ENCODE assay signal across 8 cellular contexts in the genomic region with DNA sequence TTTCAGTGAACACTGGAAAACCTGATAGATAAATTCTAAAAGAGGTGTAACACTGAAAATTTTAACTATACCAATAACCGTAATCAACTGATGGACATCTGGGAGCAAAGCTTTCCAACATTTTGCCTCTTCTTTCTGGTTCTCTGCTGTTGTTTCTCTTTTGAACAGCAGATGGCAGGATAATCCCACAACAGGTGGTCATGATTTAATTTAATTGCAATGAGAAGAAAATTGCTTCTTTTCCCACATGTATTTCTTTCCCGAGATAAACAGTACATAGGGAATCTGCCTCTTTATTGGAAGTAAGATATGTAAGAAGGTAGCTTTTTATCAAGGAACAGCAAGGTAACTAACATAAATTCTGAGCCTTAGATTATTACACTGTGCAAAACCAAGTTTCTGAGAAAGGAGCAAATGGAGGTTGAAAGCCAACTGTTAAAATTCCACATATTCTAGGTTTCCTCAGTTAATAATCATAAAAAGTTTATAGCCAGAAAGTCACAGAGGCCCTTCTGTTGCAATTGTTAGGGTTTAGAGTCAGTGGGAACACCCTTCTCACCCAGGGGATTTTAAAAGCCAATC.
DNase-seq lines count a peak whose midpoint lies in the region; ATAC-seq and TF ChIP-seq lines count a peak whose summit lies in the region.

No MANE protein-coding gene starts in this region.

- no peaks in the 10 kb centered on the region for H3K36me3 ChIP-seq in HEK293 (ENCODE audit: control insufficient read depth in 2 of 2, insufficient read depth in 1 of 2, low read length in 2 of 2)
- H3K36me3 ChIP-seq in adipocyte (ENCODE audit: control insufficient read depth, insufficient read depth, low read length, severe bottlenecking), result no peaks in the 10 kb centered on the region
- H3K36me3 ChIP-seq in left ventricle myocardium inferior, result no peaks in the 10 kb centered on the region
- no peaks in the 10 kb centered on the region for H3K36me3 ChIP-seq in sigmoid colon

- no peak overlapping the region for H3K27ac ChIP-seq in HEK293 (ENCODE audit: extremely low read depth, low read depth, low read length)
- no peak overlapping the region for H3K27ac ChIP-seq in left ventricle myocardium inferior (replicated peaks)
- peak overlapping the region in 1 of 4 donors; percentile 51 for H3K27ac ChIP-seq in sigmoid colon

- peak overlapping the region; percentile 60 for H3K9ac ChIP-seq in adipocyte (ENCODE audit: low read length)

- CTCF ChIA-PET in HEK293 (lab: Yijun Ruan, JAX), result interaction anchor here (0.6 to 10.6 kb wide), 58 partner anchors 8 to 396 kb away, joined by 3 to 281 read pairs (median 5); a partner anchor contains a TSS

- WGBS in sigmoid colon, 2 donors, result 0 to 4% methylated on average over 2 of the region's 2 CpGs

- H3K27me3 ChIP-seq in adipocyte (replicated peaks; ENCODE audit: control insufficient read depth, insufficient read depth, low read length) (no peaks in the 10 kb centered on the region), left ventricle myocardium inferior (ENCODE audit: low read depth) (no peaks in the 10 kb centered on the region), sigmoid colon (no peaks in the 10 kb centered on the region)

- H3K4me1 ChIP-seq in HEK293 (ENCODE audit: control insufficient read depth, insufficient read depth, low read length) (no peaks in the 10 kb centered on the region), adipocyte (ENCODE audit: control insufficient read depth, insufficient read depth, low read length) (peaks cover 20% of the 10 kb centered on the region), left ventricle myocardium inferior (peaks cover 4% of the 10 kb centered on the region), sigmoid colon (no peaks in the 10 kb centered on the region)

- TF ChIP-seq CTCF in HEK293 (tag by site-specific recombination; IDR thresholded peaks at IDR 0.05) (peak; percentile 52; the same call in 1 of the 2 replicates), left ventricle myocardium inferior (IDR thresholded peaks at IDR 0.05; ENCODE audit: borderline replicate concordance) (peak; percentile 94), sigmoid colon (IDR thresholded peaks at IDR 0.05) (peak; percentile 79 to 93 (median 87))

- intact Hi-C loops in left ventricle myocardium inferior (cut with micrococcal nuclease), result loop anchor here (2.0 to 10.0 kb wide), 2 partner anchors 186 to 272 kb away; no protein-coding TSS in a partner anchor
- intact Hi-C loops in sigmoid colon (cut with DNase I), result loop anchor here (1.0 to 5.0 kb wide), 4 partner anchors 74 to 275 kb away; no protein-coding TSS in a partner anchor

- TF ChIP-seq POLR2A in sigmoid colon (IDR thresholded peaks at IDR 0.05), result no peak

- H3K4me3 ChIP-seq in HEK293 (ENCODE audit: low read depth, low read length) (no peak overlapping the region), adipocyte (ENCODE audit: low read length) (no peak overlapping the region), left ventricle myocardium inferior (no peak overlapping the region), sigmoid colon (no peak overlapping the region)

- no peak for ATAC-seq in GM21825 (IDR thresholded peaks at IDR 0.05; ENCODE audit: unreplicated experiment)
- ATAC-seq in HG03520 (IDR thresholded peaks at IDR 0.05; ENCODE audit: unreplicated experiment), result no peak

- POLR2A ChIA-PET in HEK293 (lab: Yijun Ruan, JAX), result interaction anchor here (0.6 to 2.1 kb wide), 6 partner anchors 12 to 548 kb away, joined by 3 to 7 read pairs (median 4); no protein-coding TSS in a partner anchor

- TF ChIP-seq EP300 in sigmoid colon (IDR thresholded peaks at IDR 0.05), result no peak

- H3K9me3 ChIP-seq in HEK293 (ENCODE audit: control insufficient read depth, insufficient read depth, low read depth, low read length) (no peaks in the 10 kb centered on the region), adipocyte (ENCODE audit: control insufficient read depth, low read length) (no peaks in the 10 kb centered on the region), left ventricle myocardium inferior (replicated peaks) (no peaks in the 10 kb centered on the region), sigmoid colon (no peaks in the 10 kb centered on the region)

- peak; percentile 49 for DNase-seq in D341Med (ENCODE audit: low spot score)
- peak; percentile 41 for DNase-seq in NCI-H446 treated with DMSO at 0.1 percent for 48 hours (lab: John Stamatoyannopoulos, UW)
- DNase-seq in adipocyte (ENCODE audit: low read depth), result peak; percentile 89
- DNase-seq in left ventricle myocardium inferior, result no peak
- DNase-seq in sigmoid colon, result no peak

TF ChIP-seq in HEK293, 187 proteins besides CTCF, POLR2A, EP300 and RAD21 (continues in another document):
- TF ChIP-seq SP7 (tag by site-specific recombination; IDR thresholded peaks at IDR 0.05), result peak; percentile 58
- no peak for TF ChIP-seq ZNF324 (tag by site-specific recombination; IDR thresholded peaks at IDR 0.05)
- TF ChIP-seq ZNF423 (tag by site-specific recombination; IDR thresholded peaks at IDR 0.05), result no peak
- peak; percentile 85 for TF ChIP-seq IKZF3 (tag by site-specific recombination; IDR thresholded peaks at IDR 0.05)
- TF ChIP-seq ZNF501 (tag by site-specific recombination; IDR thresholded peaks at IDR 0.05), result 0 out of 2 replicates have a peak, but pooled peaks have one; percentile 24
- no peak for TF ChIP-seq KLF9 (tag by site-specific recombination; IDR thresholded peaks at IDR 0.05; ENCODE audit: low read depth)
- peak; percentile 98 for TF ChIP-seq SCRT1 (tag by site-specific recombination; IDR thresholded peaks at IDR 0.05; ENCODE audit: borderline replicate concordance)
- peak; percentile 94 for TF ChIP-seq ZNF654 (tag by site-specific recombination; IDR thresholded peaks at IDR 0.05; ENCODE audit: low read depth)
- no peak for TF ChIP-seq ZNF521 (tag by site-specific recombination; IDR thresholded peaks at IDR 0.05)
- TF ChIP-seq MZF1 (tag by site-specific recombination; IDR thresholded peaks at IDR 0.05; ENCODE audit: borderline replicate concordance), result peak; percentile 89; the same call in 1 of the 2 replicates
- 0 out of 2 replicates have a peak, but pooled peaks have one; percentile 28 for TF ChIP-seq ZNF335 (tag by site-specific recombination; conservative IDR thresholded peaks at IDR 0.05)
- TF ChIP-seq ZNF366 (tag by site-specific recombination; conservative IDR thresholded peaks at IDR 0.05), result peak; percentile 58
- TF ChIP-seq ZNF664 (tag by site-specific recombination; IDR thresholded peaks at IDR 0.05), result peak; percentile 85
- TF ChIP-seq ZSCAN30 (tag by site-specific recombination; IDR thresholded peaks at IDR 0.05), result peak; percentile 61; the same call in 1 of the 2 replicates
- TF ChIP-seq ZNF529 (tag by site-specific recombination; IDR thresholded peaks at IDR 0.05; ENCODE audit: insufficient replicate concordance), result no peak
- TF ChIP-seq, protein P1, sequence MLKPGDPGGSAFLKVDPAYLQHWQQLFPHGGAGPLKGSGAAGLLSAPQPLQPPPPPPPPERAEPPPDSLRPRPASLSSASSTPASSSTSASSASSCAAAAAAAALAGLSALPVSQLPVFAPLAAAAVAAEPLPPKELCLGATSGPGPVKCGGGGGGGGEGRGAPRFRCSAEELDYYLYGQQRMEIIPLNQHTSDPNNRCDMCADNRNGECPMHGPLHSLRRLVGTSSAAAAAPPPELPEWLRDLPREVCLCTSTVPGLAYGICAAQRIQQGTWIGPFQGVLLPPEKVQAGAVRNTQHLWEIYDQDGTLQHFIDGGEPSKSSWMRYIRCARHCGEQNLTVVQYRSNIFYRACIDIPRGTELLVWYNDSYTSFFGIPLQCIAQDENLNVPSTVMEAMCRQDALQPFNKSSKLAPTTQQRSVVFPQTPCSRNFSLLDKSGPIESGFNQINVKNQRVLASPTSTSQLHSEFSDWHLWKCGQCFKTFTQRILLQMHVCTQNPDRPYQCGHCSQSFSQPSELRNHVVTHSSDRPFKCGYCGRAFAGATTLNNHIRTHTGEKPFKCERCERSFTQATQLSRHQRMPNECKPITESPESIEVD (tag by site-specific recombination; IDR thresholded peaks at IDR 0.05), result peak; percentile 32; the same call in 1 of the 2 replicates
- peak; percentile 99 for TF ChIP-seq SCRT2 (tag by site-specific recombination; IDR thresholded peaks at IDR 0.05)
- TF ChIP-seq, protein P2, sequence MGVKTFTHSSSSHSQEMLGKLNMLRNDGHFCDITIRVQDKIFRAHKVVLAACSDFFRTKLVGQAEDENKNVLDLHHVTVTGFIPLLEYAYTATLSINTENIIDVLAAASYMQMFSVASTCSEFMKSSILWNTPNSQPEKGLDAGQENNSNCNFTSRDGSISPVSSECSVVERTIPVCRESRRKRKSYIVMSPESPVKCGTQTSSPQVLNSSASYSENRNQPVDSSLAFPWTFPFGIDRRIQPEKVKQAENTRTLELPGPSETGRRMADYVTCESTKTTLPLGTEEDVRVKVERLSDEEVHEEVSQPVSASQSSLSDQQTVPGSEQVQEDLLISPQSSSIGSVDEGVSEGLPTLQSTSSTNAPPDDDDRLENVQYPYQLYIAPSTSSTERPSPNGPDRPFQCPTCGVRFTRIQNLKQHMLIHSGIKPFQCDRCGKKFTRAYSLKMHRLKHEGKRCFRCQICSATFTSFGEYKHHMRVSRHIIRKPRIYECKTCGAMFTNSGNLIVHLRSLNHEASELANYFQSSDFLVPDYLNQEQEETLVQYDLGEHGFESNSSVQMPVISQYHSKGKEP (tag by site-specific recombination; IDR thresholded peaks at IDR 0.05), result peak; percentile 69; the same call in 1 of the 2 replicates
- TF ChIP-seq ZSCAN16 (tag by site-specific recombination; IDR thresholded peaks at IDR 0.05), result no peak

Comparison
In these comparisons a context has a peak if more than half of its experiments do, and no peak if none do; other contexts are left out.
1. DNase-seq: peak in D341Med (single experiment), NCI-H446 treated with DMSO at 0.1 percent for 48 hours (single experiment) and adipocyte (single experiment); none in left ventricle myocardium inferior (single experiment) and sigmoid colon (single experiment).
2. Peak in every context shown above with its lines, with median percentiles within 50 percentile points of each other: CTCF ChIP-seq.